In genomic region chrX:136761410-136761809, GRCh38 we compare ENCODE assay signal across 25 cellular contexts.
"Had no signal": no experiment of that assay in that cellular context is flagged by ENCODE, and none has a peak within 500 bp of the region (broad histone marks: within the 10 kb centered on the region; RNA-seq: fewer than 3 reads in every experiment).

No MANE protein-coding gene starts in this region.

- H3K27ac Mint-ChIP-seq: activated naive CD4-positive, alpha-beta T cell treated with anti-CD3 and anti-CD28 coated beads, Interleukin-2, amount 50 U/mL, for 24 hours; effector memory CD8-positive, alpha-beta T cell; memory B cell; nephron; stimulated activated memory B cell treated with anti-CD40 and anti-IgM and Interleukin-4, amounts not matched to agents 10 μg/mL and 1 μg/mL and 100 μg/mL, for 72 hours had no signal

- H3K4me3 ChIP-seq: adrenal gland, dorsolateral prefrontal cortex, esophagus muscularis mucosa, gastroesophageal sphincter, right lobe of liver, skin epidermis, stomach, suprapubic skin, transverse colon, uterus had no signal

- DNase-seq: activated CD4-positive, alpha-beta T cell treated with anti-CD3 and anti-CD28 coated beads for 4 hours; activated CD4-positive, alpha-beta T cell treated with anti-CD3 and anti-CD28 coated beads, Interleukin-2, amount 50 U/mL, for 48 hours; activated CD4-positive, CD25-positive, alpha-beta regulatory T cell; activated effector memory CD4-positive, alpha-beta T cell treated with anti-CD3 and anti-CD28 coated beads, Interleukin-2, amount 50 U/mL, for 16 hours; adrenal gland; central memory CD4-positive, alpha-beta T cell; dorsolateral prefrontal cortex; effector memory CD8-positive, alpha-beta T cell; head of caudate nucleus; right lobe of liver; stimulated activated CD4-positive, alpha-beta T cell treated with anti-CD3 and anti-CD28 coated beads, Interleukin-2, amount 100 ng/mL, for 24 hours; stomach; T-helper 1 cell; T1000; transverse colon; uterus had no signal

- H3K27me3 ChIP-seq: esophagus muscularis mucosa, gastroesophageal sphincter, right lobe of liver, suprapubic skin, transverse colon, uterus had no signal

- H3K4me1 Mint-ChIP-seq: nephron had no signal

- H3K36me3 ChIP-seq: adrenal gland, esophagus muscularis mucosa, gastroesophageal sphincter, right lobe of liver, stomach, suprapubic skin, transverse colon, uterus had no signal

- H3K4me1 ChIP-seq: right lobe of liver, suprapubic skin, uterus had no signal

- H3K27ac ChIP-seq: adrenal gland, esophagus muscularis mucosa, gastroesophageal sphincter, right lobe of liver, skin epidermis, stomach, suprapubic skin, transverse colon had no signal

- H3K4me3 Mint-ChIP-seq: activated naive CD4-positive, alpha-beta T cell treated with anti-CD3 and anti-CD28 coated beads, Interleukin-2, amount 50 U/mL, for 24 hours; effector memory CD8-positive, alpha-beta T cell; memory B cell; nephron; stimulated activated memory B cell treated with anti-CD40 and anti-IgM and Interleukin-4, amounts not matched to agents 10 μg/mL and 1 μg/mL and 100 μg/mL, for 72 hours had no signal

- H3K9me3 ChIP-seq: adrenal gland, esophagus muscularis mucosa, gastroesophageal sphincter, right lobe of liver, suprapubic skin, transverse colon, uterus had no signal

- H3K9me3 Mint-ChIP-seq: activated naive CD4-positive, alpha-beta T cell treated with anti-CD3 and anti-CD28 coated beads, Interleukin-2, amount 50 U/mL, for 24 hours; effector memory CD8-positive, alpha-beta T cell; memory B cell; stimulated activated memory B cell treated with anti-CD40 and anti-IgM and Interleukin-4, amounts not matched to agents 10 μg/mL and 1 μg/mL and 100 μg/mL, for 72 hours had no signal

- H3K27me3 Mint-ChIP-seq: activated naive CD4-positive, alpha-beta T cell treated with anti-CD3 and anti-CD28 coated beads, Interleukin-2, amount 50 U/mL, for 24 hours; effector memory CD8-positive, alpha-beta T cell; memory B cell; stimulated activated memory B cell treated with anti-CD40 and anti-IgM and Interleukin-4, amounts not matched to agents 10 μg/mL and 1 μg/mL and 100 μg/mL, for 72 hours had no signal

- FAIRE-seq: islet of Langerhans had no signal
